In genomic region chr6:136113736-136114173, GRCh38 we compare ENCODE assay signal across 8 cellular contexts.
DNase-seq lines count a peak whose midpoint lies in the region; ATAC-seq lines count a peak whose summit lies in the region.

No MANE protein-coding gene starts in this region.

- no peaks in the 10 kb centered on the region for H3K4me1 Mint-ChIP-seq in activated naive CD4-positive, alpha-beta T cell treated with anti-CD3 and anti-CD28 coated beads for 36 hours (ENCODE audit: low read depth)
- no peaks in the 10 kb centered on the region for H3K4me1 Mint-ChIP-seq in effector memory CD8-positive, alpha-beta T cell (ENCODE audit: low read depth in 2 of 2)
- H3K4me1 Mint-ChIP-seq in activated naive CD4-positive, alpha-beta T cell treated with anti-CD3 and anti-CD28 coated beads, Interleukin-2, amount 10 ng/mL, durations not matched to agents 7 days and 5 days, result no peaks in the 10 kb centered on the region

- intact Hi-C loops in activated naive CD4-positive, alpha-beta T cell treated with anti-CD3 and anti-CD28 coated beads for 36 hours (cut with micrococcal nuclease), result no loop called here

- no peaks in the 10 kb centered on the region for H3K36me3 Mint-ChIP-seq in activated naive CD4-positive, alpha-beta T cell treated with anti-CD3 and anti-CD28 coated beads for 36 hours (ENCODE audit: low read depth)
- H3K36me3 Mint-ChIP-seq in effector memory CD8-positive, alpha-beta T cell (ENCODE audit: insufficient read depth), result no peaks in the 10 kb centered on the region
- no peaks in the 10 kb centered on the region for H3K36me3 Mint-ChIP-seq in activated naive CD4-positive, alpha-beta T cell treated with anti-CD3 and anti-CD28 coated beads, Interleukin-2, amount 10 ng/mL, durations not matched to agents 7 days and 5 days

- no peaks in the 10 kb centered on the region for H3K9me3 Mint-ChIP-seq in activated naive CD4-positive, alpha-beta T cell treated with anti-CD3 and anti-CD28 coated beads for 36 hours
- H3K9me3 Mint-ChIP-seq in effector memory CD8-positive, alpha-beta T cell, result no peaks in the 10 kb centered on the region
- H3K9me3 Mint-ChIP-seq in activated naive CD4-positive, alpha-beta T cell treated with anti-CD3 and anti-CD28 coated beads, Interleukin-2, amount 10 ng/mL, durations not matched to agents 7 days and 5 days, result no peaks in the 10 kb centered on the region

- ATAC-seq in effector memory CD8-positive, alpha-beta T cell (replicated peaks), result peak; percentile 27
- ATAC-seq in GM18858 (IDR thresholded peaks at IDR 0.05; ENCODE audit: unreplicated experiment), result no peak

- CTCF ChIA-PET in activated naive CD4-positive, alpha-beta T cell treated with anti-CD3 and anti-CD28 coated beads for 36 hours (lab: Charles Lee), result no interaction called here
- CTCF ChIA-PET in activated naive CD4-positive, alpha-beta T cell treated with anti-CD3 and anti-CD28 coated beads, Interleukin-2, amount 10 ng/mL, durations not matched to agents 7 days and 5 days (lab: Charles Lee), result no interaction called here

- no peak overlapping the region for H3K27ac Mint-ChIP-seq in activated naive CD4-positive, alpha-beta T cell treated with anti-CD3 and anti-CD28 coated beads for 36 hours
- no peak overlapping the region for H3K27ac Mint-ChIP-seq in effector memory CD8-positive, alpha-beta T cell
- no peak overlapping the region for H3K27ac Mint-ChIP-seq in activated naive CD4-positive, alpha-beta T cell treated with anti-CD3 and anti-CD28 coated beads, Interleukin-2, amount 10 ng/mL, durations not matched to agents 7 days and 5 days

- H3K27me3 Mint-ChIP-seq in activated naive CD4-positive, alpha-beta T cell treated with anti-CD3 and anti-CD28 coated beads for 36 hours (ENCODE audit: low read depth), result peaks cover 4% of the 10 kb centered on the region
- H3K27me3 Mint-ChIP-seq in effector memory CD8-positive, alpha-beta T cell, result peaks cover 65 to 78% of the 10 kb centered on the region in 2 donors
- peaks cover 9% of the 10 kb centered on the region for H3K27me3 Mint-ChIP-seq in activated naive CD4-positive, alpha-beta T cell treated with anti-CD3 and anti-CD28 coated beads, Interleukin-2, amount 10 ng/mL, durations not matched to agents 7 days and 5 days

- peak; percentile 13 for DNase-seq in activated naive CD4-positive, alpha-beta T cell treated with anti-CD3 and anti-CD28 coated beads for 36 hours
- no peak for DNase-seq in activated naive CD4-positive, alpha-beta T cell treated with Interleukin-2 at 50 U/mL for 16 hours
- DNase-seq in NCI-H774 (lab: John Stamatoyannopoulos, UW) (peak; percentile 97), mucosa of gallbladder (ENCODE audit: low spot score) (peak; percentile 21), RPMI8226 (no peak)
- DNase-seq in effector memory CD8-positive, alpha-beta T cell, result no peak
- DNase-seq in activated naive CD4-positive, alpha-beta T cell treated with anti-CD3 and anti-CD28 coated beads, Interleukin-2, amount 10 ng/mL, durations not matched to agents 7 days and 5 days, result no peak

- no peak overlapping the region for H3K4me3 Mint-ChIP-seq in activated naive CD4-positive, alpha-beta T cell treated with anti-CD3 and anti-CD28 coated beads for 36 hours
- no peak overlapping the region for H3K4me3 Mint-ChIP-seq in effector memory CD8-positive, alpha-beta T cell
- H3K4me3 Mint-ChIP-seq in activated naive CD4-positive, alpha-beta T cell treated with anti-CD3 and anti-CD28 coated beads, Interleukin-2, amount 10 ng/mL, durations not matched to agents 7 days and 5 days, result no peak overlapping the region

Comparison
In these comparisons a context has a peak if more than half of its experiments do, and no peak if none do; other contexts are left out.
1. DNase-seq: peak in activated naive CD4-positive, alpha-beta T cell treated with anti-CD3 and anti-CD28 coated beads for 36 hours (single experiment), NCI-H774 (single experiment) and mucosa of gallbladder (single experiment); none in activated naive CD4-positive, alpha-beta T cell treated with Interleukin-2 at 50 U/mL for 16 hours (single experiment), effector memory CD8-positive, alpha-beta T cell (0 of 3), activated naive CD4-positive, alpha-beta T cell treated with anti-CD3 and anti-CD28 coated beads, Interleukin-2, amount 10 ng/mL, durations not matched to agents 7 days and 5 days (single experiment) and RPMI8226 (single experiment).